10 cellular contexts compared by ENCODE assay signal in the genomic region with DNA sequence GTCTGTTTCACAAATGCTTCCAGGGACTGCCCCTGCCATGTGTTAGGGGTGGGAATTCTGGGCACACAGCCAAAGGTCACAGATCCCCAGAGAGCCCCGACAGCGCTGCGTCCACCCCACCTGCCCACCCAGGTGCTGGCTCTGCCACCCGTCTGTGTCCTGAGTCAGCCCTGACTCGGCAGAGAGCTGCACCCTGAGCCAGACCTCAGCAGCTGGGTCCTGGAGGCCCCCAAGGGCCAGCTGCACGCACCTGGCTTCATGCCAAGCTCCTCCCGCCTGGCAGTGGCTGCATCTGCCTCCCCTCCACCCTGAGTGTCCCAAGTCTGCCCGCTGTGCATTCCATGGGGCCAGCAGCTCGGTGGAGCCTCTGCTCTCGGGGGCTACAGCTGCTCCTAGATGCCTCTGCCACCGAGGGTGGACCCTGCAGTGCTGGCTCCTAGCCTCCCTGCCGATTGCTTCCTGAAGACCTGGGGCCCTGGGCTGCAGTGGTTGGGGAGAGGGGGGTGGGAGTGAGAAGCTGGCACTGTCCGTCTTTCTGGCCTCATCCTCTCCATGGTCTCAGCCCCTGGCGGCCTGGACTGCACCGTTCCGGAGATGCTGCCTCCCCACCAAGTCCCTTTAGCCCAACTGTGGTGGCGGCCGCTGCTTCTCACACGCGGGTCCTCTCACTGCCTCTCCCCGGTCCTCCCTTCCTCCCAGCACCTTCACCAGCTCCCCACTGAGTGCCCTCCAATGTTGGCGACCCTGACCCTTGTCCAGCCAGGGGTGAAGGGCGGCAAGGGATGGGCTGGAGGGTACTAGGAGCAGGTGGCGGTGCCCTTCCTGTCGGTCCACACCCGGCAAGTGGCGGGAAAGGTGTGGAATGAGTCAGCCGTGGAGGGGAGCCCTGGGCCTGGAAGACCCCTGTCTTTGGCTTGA. TPM values are rescaled to one million over a fixed set of nuclear protein-coding genes. Genes with fewer than 3 reads are reported as not detected.
DNase-seq lines count a peak whose midpoint lies in the region; ATAC-seq, FAIRE-seq and TF ChIP-seq lines count a peak whose summit lies in the region.
"Had no signal": no experiment of that assay in that cellular context is flagged by ENCODE, and none has a peak within 500 bp of the region (broad histone marks: within the 10 kb centered on the region; RNA-seq: fewer than 3 reads in every experiment).

No MANE protein-coding gene starts in this region.

- no peak overlapping the region for H3K4me3 ChIP-seq in A549

- 63% methylated on average over 27 of the region's 28 CpGs for WGBS in A549 (ENCODE audit: missing lambda C conversion rate)

- DNase-seq in A549 (ENCODE audit: low read depth in 1 of 2, low spot score in 1 of 2), result peak in 1 of 2 experiments; percentile 45
- DNase-seq in HT1080 (ENCODE audit: low read depth), result peak; percentile 62
- peak; percentile 72 for DNase-seq in NCI-H82 treated with DMSO at 0.1 percent for 48 hours (lab: John Stamatoyannopoulos, UW; ENCODE audit: unreplicated experiment)
- DNase-seq in fibroblast of the conjunctiva (ENCODE audit: low read depth), result peak; percentile 30
- DNase-seq in activated T-helper 2 cell treated with anti-CD3 and anti-CD28 coated beads, Interferon-gamma antibody, Interleukin-2, Interleukin-4, amounts not matched to agents 10 μg/mL and 5 μg/mL and 100 μg/mL, durations not matched to agents 14 hours and 24 hours and 36 hours (ENCODE audit: low spot score), result no peak
- no peak for DNase-seq in ecto neural progenitor cell (ENCODE audit: low spot score)

- no peaks in the 10 kb centered on the region for H3K9me3 ChIP-seq in A549

- H3K4me3 Mint-ChIP-seq in activated T-helper 2 cell treated with anti-CD3 and anti-CD28 coated beads, Interferon-gamma antibody, Interleukin-2, Interleukin-4, amounts not matched to agents 10 μg/mL and 5 μg/mL and 100 μg/mL, durations not matched to agents 14 hours and 24 hours and 36 hours (ENCODE audit: low read depth), result no peak overlapping the region

- TF ChIP-seq CTCF in A549 (IDR thresholded peaks at IDR 0.05), result no peak

- peak overlapping the region in 1 of 2 experiments; percentile 58; a peak in 3 of 6 replicates for H3K27ac ChIP-seq in A549
- H3K27ac ChIP-seq: HL-60 had no signal

- peaks cover 10% of the 10 kb centered on the region for H3K27me3 Mint-ChIP-seq in activated T-helper 2 cell treated with anti-CD3 and anti-CD28 coated beads, Interferon-gamma antibody, Interleukin-2, Interleukin-4, amounts not matched to agents 10 μg/mL and 5 μg/mL and 100 μg/mL, durations not matched to agents 14 hours and 24 hours and 36 hours (ENCODE audit: low read depth)

- peaks cover 18% of the 10 kb centered on the region for H3K4me1 Mint-ChIP-seq in activated T-helper 2 cell treated with anti-CD3 and anti-CD28 coated beads, Interferon-gamma antibody, Interleukin-2, Interleukin-4, amounts not matched to agents 10 μg/mL and 5 μg/mL and 100 μg/mL, durations not matched to agents 14 hours and 24 hours and 36 hours (ENCODE audit: low read depth)

- TF ChIP-seq EP300 in A549 (IDR thresholded peaks at IDR 0.05), result no peak

- peaks cover 52% of the 10 kb centered on the region for H3K4me1 ChIP-seq in A549

- TF ChIP-seq RAD21 in A549 (conservative IDR thresholded peaks at IDR 0.05 in 1 of 2, IDR thresholded peaks at IDR 0.05 in 1 of 2), result no peak

- intact Hi-C loops in activated T-helper 2 cell treated with anti-CD3 and anti-CD28 coated beads, Interferon-gamma antibody, Interleukin-2, Interleukin-4, amounts not matched to agents 10 μg/mL and 5 μg/mL and 100 μg/mL, durations not matched to agents 14 hours and 24 hours and 36 hours (cut with micrococcal nuclease), result no loop called here

- H3K27ac Mint-ChIP-seq in activated T-helper 2 cell treated with anti-CD3 and anti-CD28 coated beads, Interferon-gamma antibody, Interleukin-2, Interleukin-4, amounts not matched to agents 10 μg/mL and 5 μg/mL and 100 μg/mL, durations not matched to agents 14 hours and 24 hours and 36 hours, result no peak overlapping the region

- peak; percentile 0 to 14; a peak in 4 of 6 replicates for ATAC-seq in A549
- no peak for ATAC-seq in HG03108 (IDR thresholded peaks at IDR 0.05; ENCODE audit: unreplicated experiment)
- ATAC-seq in HG02885 (IDR thresholded peaks at IDR 0.05; ENCODE audit: poor library complexity, unreplicated experiment), result no peak

- no peaks in the 10 kb centered on the region for H3K9me3 Mint-ChIP-seq in activated T-helper 2 cell treated with anti-CD3 and anti-CD28 coated beads, Interferon-gamma antibody, Interleukin-2, Interleukin-4, amounts not matched to agents 10 μg/mL and 5 μg/mL and 100 μg/mL, durations not matched to agents 14 hours and 24 hours and 36 hours

- no peak for TF ChIP-seq POLR2A in A549 (IDR thresholded peaks at IDR 0.05; ENCODE audit: low read length)

- H3K36me3 Mint-ChIP-seq in activated T-helper 2 cell treated with anti-CD3 and anti-CD28 coated beads, Interferon-gamma antibody, Interleukin-2, Interleukin-4, amounts not matched to agents 10 μg/mL and 5 μg/mL and 100 μg/mL, durations not matched to agents 14 hours and 24 hours and 36 hours (ENCODE audit: low read depth), result no peaks in the 10 kb centered on the region

- POLR2A ChIA-PET in A549 (lab: Yijun Ruan, JAX), result interaction anchor here (1.1 to 1.2 kb wide), 2 partner anchors 8 to 33 kb away, joined by 3 to 14 read pairs; no protein-coding TSS in a partner anchor

- H3K4me2 ChIP-seq in A549, result peak overlapping the region; percentile 45

- FAIRE-seq in A549 (lab: Jason Lieb, UNC), result no peak
- FAIRE-seq: keratinocyte had no signal

- CTCF ChIA-PET in A549 (lab: Yijun Ruan, JAX), result interaction anchor here (1.0 to 15.6 kb wide), 8 partner anchors 8 to 125 kb away, joined by 4 to 343 read pairs (median 32); no protein-coding TSS in a partner anchor

RNA-seq across cellular contexts. Expression of gene SECTM1, which starts 3.0 kb away (rescaled TPM):
- polyA plus RNA-seq in A549 (2011; rRNA removed) (0.22 and 0.58 TPM in 2 replicates), A549 (2017; fragmentation: RNase III; extraction: RNeasy Plus Mini Kit Qiagen cat#74134 plus additional on column Dnase treatment) (1.5 to 2.5 TPM (median 2.0 TPM) in 3 replicates)
- polyA plus RNA-seq in A549 (2012; cell fraction: cytosol; rRNA removed), result 0.31 and 0.52 TPM in 2 replicates
- polyA plus RNA-seq in A549 (2012; cell fraction: nucleus; rRNA removed), result 0.58 and 0.83 TPM in 2 replicates
- not detected in 2 replicates for polyA minus RNA-seq in A549 (2011; rRNA and poly(A)+ RNA removed)
- total RNA-seq in HT1080 (2014; rRNA removed; shearing (Covaris generic)), result 0.24 TPM in 1 of 2 replicates, not detected in the other
- not detected in 2 replicates for polyA plus RNA-seq in HT1080 (2015; cell fraction: cytosol; rRNA removed)
- not detected in 2 replicates for polyA plus RNA-seq in HT1080 (2015; cell fraction: nucleus; rRNA removed)
- 2.7 and 3.7 TPM in 2 replicates for total RNA-seq in activated T-helper 2 cell treated with anti-CD3 and anti-CD28 coated beads, Interferon-gamma antibody, Interleukin-2, Interleukin-4, amounts not matched to agents 10 μg/mL and 5 μg/mL and 100 μg/mL, durations not matched to agents 14 hours and 24 hours and 36 hours

RNA-seq across cellular contexts. Expression of gene CD7, which starts 13.2 kb away (rescaled TPM):
- polyA plus RNA-seq in A549 (2011; rRNA removed), result not detected in 2 replicates
- not detected in 2 replicates for polyA plus RNA-seq in A549 (2012; cell fraction: cytosol; rRNA removed)
- polyA plus RNA-seq in A549 (2012; cell fraction: nucleus; rRNA removed), result 0.07 TPM in 1 of 2 replicates, not detected in the other
- not detected in 3 replicates for polyA plus RNA-seq in A549 (2017; fragmentation: RNase III; extraction: RNeasy Plus Mini Kit Qiagen cat#74134 plus additional on column Dnase treatment)
- polyA minus RNA-seq in A549 (2011; rRNA and poly(A)+ RNA removed), result not detected in 2 replicates
- not detected in 2 replicates for total RNA-seq in HT1080 (2014; rRNA removed; shearing (Covaris generic))
- not detected in 2 replicates for polyA plus RNA-seq in HT1080 (2015; cell fraction: cytosol; rRNA removed)
- polyA plus RNA-seq in HT1080 (2015; cell fraction: nucleus; rRNA removed), result not detected in 2 replicates
- 345 and 351 TPM in 2 replicates for total RNA-seq in activated T-helper 2 cell treated with anti-CD3 and anti-CD28 coated beads, Interferon-gamma antibody, Interleukin-2, Interleukin-4, amounts not matched to agents 10 μg/mL and 5 μg/mL and 100 μg/mL, durations not matched to agents 14 hours and 24 hours and 36 hours
- polyA plus RNA-seq: keratinocyte had no signal

RNA-seq across cellular contexts. Expression of gene TEX19, which starts 28.5 kb away (rescaled TPM):
- polyA plus RNA-seq in A549 (2011; rRNA removed), result 0.32 and 0.43 TPM in 2 replicates
- 0.74 and 0.80 TPM in 2 replicates for polyA plus RNA-seq in A549 (2012; cell fraction: cytosol; rRNA removed)
- polyA plus RNA-seq in A549 (2012; cell fraction: nucleus; rRNA removed), result 0.55 and 0.59 TPM in 2 replicates
- 0.50 to 0.66 TPM (median 0.55 TPM) in 3 replicates for polyA plus RNA-seq in A549 (2017; fragmentation: RNase III; extraction: RNeasy Plus Mini Kit Qiagen cat#74134 plus additional on column Dnase treatment)
- polyA minus RNA-seq in A549 (2011; rRNA and poly(A)+ RNA removed), result 0.44 and 0.58 TPM in 2 replicates
- total RNA-seq in HT1080 (2014; rRNA removed; shearing (Covaris generic)), result 1.4 and 2.1 TPM in 2 replicates
- 6.8 and 7.9 TPM in 2 replicates for polyA plus RNA-seq in HT1080 (2015; cell fraction: cytosol; rRNA removed)
- 3.3 and 3.7 TPM in 2 replicates for polyA plus RNA-seq in HT1080 (2015; cell fraction: nucleus; rRNA removed)
- not detected in 2 replicates for total RNA-seq in activated T-helper 2 cell treated with anti-CD3 and anti-CD28 coated beads, Interferon-gamma antibody, Interleukin-2, Interleukin-4, amounts not matched to agents 10 μg/mL and 5 μg/mL and 100 μg/mL, durations not matched to agents 14 hours and 24 hours and 36 hours
- polyA plus RNA-seq: keratinocyte had no signal

RNA-seq across cellular contexts. Expression of gene UTS2R, which starts 41.0 kb away (rescaled TPM):
- polyA plus RNA-seq in A549 (2011; rRNA removed) (not detected in 2 replicates), A549 (2017; fragmentation: RNase III; extraction: RNeasy Plus Mini Kit Qiagen cat#74134 plus additional on column Dnase treatment) (not detected in 3 replicates)
- not detected in 2 replicates for polyA plus RNA-seq in A549 (2012; cell fraction: cytosol; rRNA removed)
- polyA plus RNA-seq in A549 (2012; cell fraction: nucleus; rRNA removed), result 0.06 and 0.11 TPM in 2 replicates
- polyA minus RNA-seq in A549 (2011; rRNA and poly(A)+ RNA removed), result not detected in 2 replicates
- not detected in 2 replicates for total RNA-seq in HT1080 (2014; rRNA removed; shearing (Covaris generic))
- not detected in 2 replicates for polyA plus RNA-seq in HT1080 (2015; cell fraction: cytosol; rRNA removed)
- polyA plus RNA-seq in HT1080 (2015; cell fraction: nucleus; rRNA removed), result 0.10 TPM in 1 of 2 replicates, not detected in the other
- total RNA-seq in activated T-helper 2 cell treated with anti-CD3 and anti-CD28 coated beads, Interferon-gamma antibody, Interleukin-2, Interleukin-4, amounts not matched to agents 10 μg/mL and 5 μg/mL and 100 μg/mL, durations not matched to agents 14 hours and 24 hours and 36 hours, result 0.18 TPM in 1 of 2 replicates, not detected in the other
- polyA plus RNA-seq: keratinocyte had no signal

RNA-seq across cellular contexts. Expression of gene CSNK1D, which starts 57.1 kb away (rescaled TPM):
- polyA plus RNA-seq in A549 (2011; rRNA removed), result 130 and 139 TPM in 2 replicates
- 182 and 192 TPM in 2 replicates for polyA plus RNA-seq in A549 (2012; cell fraction: cytosol; rRNA removed)
- polyA plus RNA-seq in A549 (2012; cell fraction: nucleus; rRNA removed), result 734 and 786 TPM in 2 replicates
- polyA plus RNA-seq in A549 (2017; fragmentation: RNase III; extraction: RNeasy Plus Mini Kit Qiagen cat#74134 plus additional on column Dnase treatment), result 151 to 173 TPM (median 163 TPM) in 3 replicates
- polyA minus RNA-seq in A549 (2011; rRNA and poly(A)+ RNA removed), result 105 and 128 TPM in 2 replicates
- 34.0 and 58.5 TPM in 2 replicates for total RNA-seq in HT1080 (2014; rRNA removed; shearing (Covaris generic))
- polyA plus RNA-seq in HT1080 (2015; cell fraction: cytosol; rRNA removed), result 121 and 123 TPM in 2 replicates
- 270 and 287 TPM in 2 replicates for polyA plus RNA-seq in HT1080 (2015; cell fraction: nucleus; rRNA removed)
- 139 and 151 TPM in 2 replicates for total RNA-seq in activated T-helper 2 cell treated with anti-CD3 and anti-CD28 coated beads, Interferon-gamma antibody, Interleukin-2, Interleukin-4, amounts not matched to agents 10 μg/mL and 5 μg/mL and 100 μg/mL, durations not matched to agents 14 hours and 24 hours and 36 hours

Comparison
In these comparisons a context has a peak if more than half of its experiments do, and no peak if none do; other contexts are left out.
1. ATAC-seq: peak in A549 (2 of 2); none in HG03108 (single experiment) and HG02885 (single experiment).
2. DNase-seq: peak in HT1080 (single experiment), NCI-H82 treated with DMSO at 0.1 percent for 48 hours (single experiment) and fibroblast of the conjunctiva (single experiment); none in activated T-helper 2 cell treated with anti-CD3 and anti-CD28 coated beads, Interferon-gamma antibody, Interleukin-2, Interleukin-4, amounts not matched to agents 10 μg/mL and 5 μg/mL and 100 μg/mL, durations not matched to agents 14 hours and 24 hours and 36 hours (single experiment) and ecto neural progenitor cell (single experiment).
3. RNA of gene CD7, which starts 13.2 kb away (total RNA-seq): 345 to 351 TPM in activated T-helper 2 cell treated with anti-CD3 and anti-CD28 coated beads, Interferon-gamma antibody, Interleukin-2, Interleukin-4, amounts not matched to agents 10 μg/mL and 5 μg/mL and 100 μg/mL, durations not matched to agents 14 hours and 24 hours and 36 hours; not detected in HT1080; every median in the first group is over 100 times any median in the second.